11 cellular contexts compared by ENCODE assay signal in the genomic region with DNA sequence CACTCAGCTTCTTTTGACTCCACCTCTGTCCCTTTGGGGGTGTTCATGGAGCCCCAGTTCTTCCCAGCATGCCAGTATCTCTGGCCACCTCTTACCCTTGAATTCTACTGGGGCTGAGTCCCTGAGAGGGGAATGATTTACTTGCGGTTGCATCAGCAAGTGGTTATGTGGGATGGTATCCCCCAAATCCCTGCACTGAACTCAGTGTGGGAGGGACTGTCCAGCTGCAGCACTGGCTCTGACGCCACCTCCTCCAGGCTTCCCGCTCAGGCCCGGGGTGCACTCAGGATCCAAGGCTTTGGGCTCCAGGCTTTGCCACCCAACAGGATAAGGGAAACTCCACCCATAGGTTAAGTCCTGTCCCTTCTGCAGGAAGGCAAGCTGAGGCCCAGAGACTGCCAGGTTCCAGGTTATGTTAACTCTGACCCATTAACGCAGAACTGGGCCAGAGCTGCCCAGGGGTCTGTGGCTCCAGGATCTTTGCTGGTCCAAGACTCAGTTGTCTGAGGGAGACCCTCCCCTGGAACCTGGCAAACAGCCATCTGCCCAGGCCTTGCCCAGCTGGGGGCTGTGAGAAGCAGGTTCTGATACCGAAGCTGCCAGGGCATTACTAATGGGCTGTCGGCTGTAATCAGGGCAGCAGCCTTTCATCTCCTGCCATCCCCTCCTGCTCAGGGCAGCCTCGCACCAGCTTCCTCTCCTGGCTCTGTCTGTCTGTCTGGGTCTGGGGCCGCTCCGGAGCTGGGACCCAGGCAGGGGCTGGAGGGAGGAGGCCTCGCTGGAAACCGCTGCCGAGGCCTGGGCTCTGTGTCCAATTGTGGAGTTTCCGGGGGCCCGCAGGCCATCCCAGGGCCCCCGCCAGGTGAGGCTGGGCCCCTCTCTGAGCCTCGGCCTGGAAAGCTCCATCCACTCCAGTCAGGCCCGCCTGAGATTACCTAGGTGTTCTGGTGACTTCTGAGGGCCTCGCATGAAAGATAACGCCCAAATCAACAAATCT.
"Had no signal": no experiment of that assay in that cellular context is flagged by ENCODE, and none has a peak within 500 bp of the region (broad histone marks: within the 10 kb centered on the region; RNA-seq: fewer than 3 reads in every experiment).

No MANE protein-coding gene starts in this region.

- H3K4me3 Mint-ChIP-seq: activated naive CD8-positive, alpha-beta T cell treated with anti-CD3 and anti-CD28 coated beads, Interleukin-2, amount 10 ng/mL, durations not matched to agents 7 days and 5 days; activated T-cell treated with anti-CD3 and anti-CD28 coated beads, Interleukin-2, amount 50 U/mL, for 72 hours; naive B cell had no signal

- H3K36me3 Mint-ChIP-seq: activated naive CD8-positive, alpha-beta T cell treated with anti-CD3 and anti-CD28 coated beads, Interleukin-2, amount 10 ng/mL, durations not matched to agents 7 days and 5 days; naive B cell had no signal

- DNase-seq: activated CD4-positive, alpha-beta T cell treated with anti-CD3 and anti-CD28 coated beads for 1 hour; activated CD4-positive, alpha-beta T cell treated with anti-CD3 and anti-CD28 coated beads, Interleukin-2, amount 50 U/mL, for 48 hours; activated naive CD8-positive, alpha-beta T cell treated with anti-CD3 and anti-CD28 coated beads, Interleukin-2, amount 10 ng/mL, durations not matched to agents 7 days and 5 days; activated T-cell treated with anti-CD3 and anti-CD28 coated beads, Interleukin-2, amount 50 U/mL, for 72 hours; effector CD4-positive, alpha-beta T cell; heart right ventricle; naive B cell; stimulated activated CD4-positive, alpha-beta T cell treated with anti-CD3 and anti-CD28 coated beads, Interleukin-4, amount 100 ng/mL, for 1 hour; stimulated activated CD8-positive, alpha-beta memory T cell treated with anti-CD3 and anti-CD28 coated beads, Interleukin-4, amount 100 ng/mL, for 48 hours; stomach; SW 1271 had no signal

- H3K9me3 Mint-ChIP-seq: activated naive CD8-positive, alpha-beta T cell treated with anti-CD3 and anti-CD28 coated beads, Interleukin-2, amount 10 ng/mL, durations not matched to agents 7 days and 5 days; activated T-cell treated with anti-CD3 and anti-CD28 coated beads, Interleukin-2, amount 50 U/mL, for 72 hours; naive B cell had no signal

- H3K27ac Mint-ChIP-seq: activated naive CD8-positive, alpha-beta T cell treated with anti-CD3 and anti-CD28 coated beads, Interleukin-2, amount 10 ng/mL, durations not matched to agents 7 days and 5 days; activated T-cell treated with anti-CD3 and anti-CD28 coated beads, Interleukin-2, amount 50 U/mL, for 72 hours; naive B cell had no signal

- H3K4me1 Mint-ChIP-seq: activated naive CD8-positive, alpha-beta T cell treated with anti-CD3 and anti-CD28 coated beads, Interleukin-2, amount 10 ng/mL, durations not matched to agents 7 days and 5 days had no signal

- ATAC-seq: activated T-cell treated with anti-CD3 and anti-CD28 coated beads, Interleukin-2, amount 50 U/mL, for 72 hours; heart right ventricle had no signal
